In the genomic region with DNA sequence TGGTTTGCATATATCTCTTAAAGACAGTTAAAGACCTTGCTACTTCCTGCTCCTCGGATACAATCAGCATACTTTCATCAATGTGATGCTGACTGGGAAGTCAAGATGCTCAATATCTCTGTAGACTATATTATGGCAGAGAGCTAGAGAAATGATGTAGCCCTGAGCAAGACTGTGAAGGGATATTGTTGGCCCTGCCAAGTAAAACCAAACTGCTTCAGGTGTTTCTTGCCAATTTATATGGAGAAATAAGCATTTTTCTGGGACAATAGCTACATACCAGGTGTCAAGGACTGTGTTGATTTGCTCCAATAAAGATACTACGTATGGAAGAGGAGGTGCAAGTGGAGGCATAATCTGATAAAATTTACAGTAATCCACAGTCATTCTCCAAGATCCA, we compare ENCODE assay signal across 34 cellular contexts. TPM values are rescaled to one million over a fixed set of nuclear protein-coding genes. Genes with fewer than 3 reads are reported as not detected.
A peak's percentile ranks its signal among the peaks of the same experiment; 100 is the strongest.
DNase-seq lines count a peak whose midpoint lies in the region; ATAC-seq and TF ChIP-seq lines count a peak whose summit lies in the region.
"Had no signal": no experiment of that assay in that cellular context is flagged by ENCODE, and none has a peak within 500 bp of the region (broad histone marks: within the 10 kb centered on the region; RNA-seq: fewer than 3 reads in every experiment).

No MANE protein-coding gene starts in this region.

- POLR2A ChIA-PET in HEK293 (lab: Yijun Ruan, JAX): no interaction called here

- H3K27me3 ChIP-seq in WERI-Rb-1 (ENCODE audit: insufficient read depth, low read depth, severe bottlenecking): no peaks in the 10 kb centered on the region
- H3K27me3 ChIP-seq: BE2C; BLaER1; BLaER1 treated with 17β-estradiol and CSF1 and Interleukin-3, amounts not matched to agents 10 nM and 100 nM had no signal

- ATAC-seq in left cardiac atrium: no peak
- ATAC-seq: A549; CD8-positive, alpha-beta T cell had no signal

- peaks cover 6% of the 10 kb centered on the region for H3K4me1 Mint-ChIP-seq in activated CD4-positive, alpha-beta T cell treated with anti-CD3 and anti-CD28 coated beads, Interleukin-2, amount 10 ng/mL, durations not matched to agents 24 days and 14 days
- H3K4me1 Mint-ChIP-seq: CD4-positive, alpha-beta memory T cell; CD4-positive, CD25-positive, alpha-beta regulatory T cell; CD8-positive, alpha-beta memory T cell had no signal

- DNase-seq in activated CD4-positive, alpha-beta T cell treated with anti-CD3 and anti-CD28 coated beads, Interleukin-2, amount 10 ng/mL, durations not matched to agents 24 days and 14 days: peak; percentile 28
- no peak for DNase-seq in activated CD4-positive, alpha-beta T cell treated with anti-CD3 and anti-CD28 coated beads, Interleukin-2, amount 50 U/mL, for 48 hours
- no peak for DNase-seq in WERI-Rb-1
- no peak for DNase-seq in left cardiac atrium
- no peak for DNase-seq in NCI-H128 (lab: John Stamatoyannopoulos, UW; ENCODE audit: unreplicated experiment)
- DNase-seq: 8988T; ACHN; AML-193; BE2C; C1 segment of cervical spinal cord; Caco-2; Calu3; CD4-positive, alpha-beta memory T cell; CD4-positive, alpha-beta T cell; CD4-positive, CD25-positive, alpha-beta regulatory T cell; CD8-positive, alpha-beta memory T cell; CD8-positive, alpha-beta T cell; COR-L47; DMS 273 treated with DMSO at 0.1 percent for 48 hours; DMS153; DMS53; DMS79; DMS79 treated with DMSO at 0.1 percent for 48 hours; DND-41; EL had no signal

- no peaks in the 10 kb centered on the region for H3K9me3 Mint-ChIP-seq in activated CD4-positive, alpha-beta T cell treated with anti-CD3 and anti-CD28 coated beads, Interleukin-2, amount 10 ng/mL, durations not matched to agents 24 days and 14 days
- H3K9me3 Mint-ChIP-seq: CD4-positive, alpha-beta T cell; CD8-positive, alpha-beta memory T cell; CD8-positive, alpha-beta T cell had no signal

- no peak overlapping the region for H3K4me3 Mint-ChIP-seq in activated CD4-positive, alpha-beta T cell treated with anti-CD3 and anti-CD28 coated beads, Interleukin-2, amount 10 ng/mL, durations not matched to agents 24 days and 14 days
- H3K4me3 Mint-ChIP-seq: B cell; CD14-positive monocyte; CD4-positive, alpha-beta memory T cell; CD4-positive, alpha-beta T cell; CD4-positive, CD25-positive, alpha-beta regulatory T cell; CD8-positive, alpha-beta memory T cell; CD8-positive, alpha-beta T cell had no signal

- H3K4me3 ChIP-seq in HEK293 (ENCODE audit: low read depth, low read length) (no peak overlapping the region), WERI-Rb-1 (ENCODE audit: low read depth, low read length) (no peak overlapping the region)
- H3K4me3 ChIP-seq: A549; BLaER1; BLaER1 treated with 17β-estradiol and CSF1 and Interleukin-3, amounts not matched to agents 10 nM and 100 nM had no signal

- intact Hi-C loops in activated CD4-positive, alpha-beta T cell treated with anti-CD3 and anti-CD28 coated beads, Interleukin-2, amount 10 ng/mL, durations not matched to agents 24 days and 14 days (cut with micrococcal nuclease): loop anchor here (10.0 kb wide), 1 partner anchor 88 kb away; no protein-coding TSS in a partner anchor
- intact Hi-C loops in left cardiac atrium (cut with DNase I): loop anchor here in 1 of 2 donors (10.0 kb wide), 1 partner anchor 362 kb away; no protein-coding TSS in a partner anchor

- H3K36me3 ChIP-seq in HEK293 (ENCODE audit: control insufficient read depth in 2 of 2, insufficient read depth in 1 of 2, low read length in 2 of 2) (no peaks in the 10 kb centered on the region), WERI-Rb-1 (no peaks in the 10 kb centered on the region)
- H3K36me3 ChIP-seq: BE2C; BLaER1; BLaER1 treated with 17β-estradiol and CSF1 and Interleukin-3, amounts not matched to agents 10 nM and 100 nM had no signal

- no peaks in the 10 kb centered on the region for H3K4me1 ChIP-seq in HEK293 (ENCODE audit: control insufficient read depth, insufficient read depth, low read length)

- no peaks in the 10 kb centered on the region for H3K27me3 Mint-ChIP-seq in activated CD4-positive, alpha-beta T cell treated with anti-CD3 and anti-CD28 coated beads, Interleukin-2, amount 10 ng/mL, durations not matched to agents 24 days and 14 days
- H3K27me3 Mint-ChIP-seq: B cell; CD4-positive, alpha-beta memory T cell; CD4-positive, alpha-beta T cell; CD4-positive, CD25-positive, alpha-beta regulatory T cell had no signal

- no peak overlapping the region for H3K27ac Mint-ChIP-seq in activated CD4-positive, alpha-beta T cell treated with anti-CD3 and anti-CD28 coated beads, Interleukin-2, amount 10 ng/mL, durations not matched to agents 24 days and 14 days
- H3K27ac Mint-ChIP-seq: B cell; CD14-positive monocyte; CD4-positive, alpha-beta memory T cell; CD4-positive, alpha-beta T cell; CD4-positive, CD25-positive, alpha-beta regulatory T cell; CD8-positive, alpha-beta T cell had no signal

- CTCF ChIA-PET in HEK293 (lab: Yijun Ruan, JAX): interaction anchor here (4.4 to 15.2 kb wide), 2 partner anchors 128 to 157 kb away, joined by 51 to 361 read pairs; no protein-coding TSS in a partner anchor

- H3K36me3 Mint-ChIP-seq in activated CD4-positive, alpha-beta T cell treated with anti-CD3 and anti-CD28 coated beads, Interleukin-2, amount 10 ng/mL, durations not matched to agents 24 days and 14 days (ENCODE audit: low read depth): no peaks in the 10 kb centered on the region
- H3K36me3 Mint-ChIP-seq: CD14-positive monocyte; CD4-positive, alpha-beta memory T cell; CD4-positive, CD25-positive, alpha-beta regulatory T cell; CD8-positive, alpha-beta memory T cell; CD8-positive, alpha-beta T cell had no signal

- TF ChIP-seq CTCF in HEK293 (tag by site-specific recombination; IDR thresholded peaks at IDR 0.05) (no peak), WERI-Rb-1 (IDR thresholded peaks at IDR 0.05; ENCODE audit: low read depth, low read length) (no peak)

- H3K27ac ChIP-seq in HEK293 (ENCODE audit: extremely low read depth, low read depth, low read length): no peak overlapping the region
- peak overlapping the region; percentile 49 for H3K27ac ChIP-seq in WERI-Rb-1
- H3K27ac ChIP-seq: 22Rv1; A549; BLaER1; BLaER1 treated with 17β-estradiol and CSF1 and Interleukin-3, amounts not matched to agents 10 nM and 100 nM; C4-2B had no signal

- H3K9me3 ChIP-seq in HEK293 (ENCODE audit: control insufficient read depth, insufficient read depth, low read depth, low read length): no peaks in the 10 kb centered on the region
- H3K9me3 ChIP-seq in WERI-Rb-1 (ENCODE audit: severe bottlenecking): no peaks in the 10 kb centered on the region
- H3K9me3 ChIP-seq: A549, BE2C, BLaER1, Caco-2 had no signal

TF ChIP-seq in HEK293, 187 proteins besides CTCF, POLR2A, EP300 and RAD21:
- TF ChIP-seq ZNF521 (tag by site-specific recombination; IDR thresholded peaks at IDR 0.05) (no peak), ZNF157 (tag by site-specific recombination; IDR thresholded peaks at IDR 0.05) (peak; percentile 96), ZBTB1 (tag by site-specific recombination; IDR thresholded peaks at IDR 0.05) (no peak), ZFP41 (tag by site-specific recombination; IDR thresholded peaks at IDR 0.05; ENCODE audit: borderline replicate concordance) (no peak), REPIN1 (tag by site-specific recombination; IDR thresholded peaks at IDR 0.05; ENCODE audit: low read depth) (no peak)
- TF ChIP-seq, protein P1, sequence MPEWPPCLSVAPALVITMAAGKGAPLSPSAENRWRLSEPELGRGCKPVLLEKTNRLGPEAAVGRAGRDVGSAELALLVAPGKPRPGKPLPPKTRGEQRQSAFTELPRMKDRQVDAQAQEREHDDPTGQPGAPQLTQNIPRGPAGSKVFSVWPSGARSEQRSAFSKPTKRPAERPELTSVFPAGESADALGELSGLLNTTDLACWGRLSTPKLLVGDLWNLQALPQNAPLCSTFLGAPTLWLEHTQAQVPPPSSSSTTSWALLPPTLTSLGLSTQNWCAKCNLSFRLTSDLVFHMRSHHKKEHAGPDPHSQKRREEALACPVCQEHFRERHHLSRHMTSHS (tag by site-specific recombination; IDR thresholded peaks at IDR 0.05): no peak
- TF ChIP-seq, protein P2, sequence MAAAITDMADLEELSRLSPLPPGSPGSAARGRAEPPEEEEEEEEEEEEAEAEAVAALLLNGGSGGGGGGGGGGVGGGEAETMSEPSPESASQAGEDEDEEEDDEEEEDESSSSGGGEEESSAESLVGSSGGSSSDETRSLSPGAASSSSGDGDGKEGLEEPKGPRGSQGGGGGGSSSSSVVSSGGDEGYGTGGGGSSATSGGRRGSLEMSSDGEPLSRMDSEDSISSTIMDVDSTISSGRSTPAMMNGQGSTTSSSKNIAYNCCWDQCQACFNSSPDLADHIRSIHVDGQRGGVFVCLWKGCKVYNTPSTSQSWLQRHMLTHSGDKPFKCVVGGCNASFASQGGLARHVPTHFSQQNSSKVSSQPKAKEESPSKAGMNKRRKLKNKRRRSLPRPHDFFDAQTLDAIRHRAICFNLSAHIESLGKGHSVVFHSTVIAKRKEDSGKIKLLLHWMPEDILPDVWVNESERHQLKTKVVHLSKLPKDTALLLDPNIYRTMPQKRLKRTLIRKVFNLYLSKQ (tag by site-specific recombination; IDR thresholded peaks at IDR 0.05; ENCODE audit: borderline replicate concordance): no peak

RNA-seq across cellular contexts. Expression of a gene that starts 4.7 kb away (rescaled TPM):
- total RNA-seq in activated CD4-positive, alpha-beta T cell treated with anti-CD3 and anti-CD28 coated beads, Interleukin-2, amount 10 ng/mL, durations not matched to agents 24 days and 14 days: 0.21 and 0.28 TPM in 2 replicates
- total RNA-seq in left cardiac atrium: under 1 TPM in 1 of 2 donors, not detected in 1; 0.09 TPM
- total RNA-seq: A172 had no signal

RNA-seq across cellular contexts. Expression of a gene that starts 6.7 kb away (rescaled TPM):
- total RNA-seq in activated CD4-positive, alpha-beta T cell treated with anti-CD3 and anti-CD28 coated beads, Interleukin-2, amount 10 ng/mL, durations not matched to agents 24 days and 14 days: 42.8 and 43.8 TPM in 2 replicates
- 10 to 100 TPM; 33.0 to 41.3 TPM for total RNA-seq in left cardiac atrium
